In genomic region chr19:44613295-44614168, GRCh38 we compare ENCODE assay signal across 1 cellular context.
TF ChIP-seq lines count a peak whose summit lies in the region.

Gene IGSF23, plus strand, starts transcription at chr19:44613563. Its CDS starts 83 bp downstream, at chr19:44613646.

TF ChIP-seq in HepG2, 621 proteins besides CTCF, POLR2A, EP300 and RAD21 (continued from another document and continues in another):
- peak; percentile 89 for TF ChIP-seq ARID5B (CRISPR knock-in tag; IDR thresholded peaks at IDR 0.05)
- TF ChIP-seq ZMAT3 (CRISPR knock-in tag; conservative IDR thresholded peaks at IDR 0.05), result no peak
- no peak for TF ChIP-seq ELF1 (CRISPR knock-in tag; IDR thresholded peaks at IDR 0.05)
- TF ChIP-seq ZNF674 (CRISPR knock-in tag; IDR thresholded peaks at IDR 0.05; ENCODE audit: low read depth), result no peak
- TF ChIP-seq MLXIP (CRISPR knock-in tag; IDR thresholded peaks at IDR 0.05; ENCODE audit: borderline replicate concordance), result no peak
- TF ChIP-seq PRPF4 (IDR thresholded peaks at IDR 0.05; ENCODE audit: low read depth, low read length, poor library complexity, severe bottlenecking), result no peak
- peak; percentile 92 for TF ChIP-seq NR2F6 (IDR thresholded peaks at IDR 0.05)
- peak; percentile 94 for TF ChIP-seq NR2F6 (CRISPR knock-in tag; IDR thresholded peaks at IDR 0.05)
- TF ChIP-seq BHLHE40 (IDR thresholded peaks at IDR 0.05; ENCODE audit: low read length), result no peak
- no peak for TF ChIP-seq EHMT2 (IDR thresholded peaks at IDR 0.05; ENCODE audit: borderline replicate concordance, low read depth, low read length)
- TF ChIP-seq ARNT2 (CRISPR knock-in tag; IDR thresholded peaks at IDR 0.05; ENCODE audit: low read depth), result no peak
- 0 out of 2 replicates have a peak, but pooled peaks have one; percentile 77 for TF ChIP-seq ZNF230 (CRISPR knock-in tag; IDR thresholded peaks at IDR 0.05)
- TF ChIP-seq CSRNP2 (CRISPR knock-in tag; conservative IDR thresholded peaks at IDR 0.05; ENCODE audit: low read depth), result no peak
- 0 out of 2 replicates have a peak, but pooled peaks have one; percentile 22 for TF ChIP-seq HNF1A (IDR thresholded peaks at IDR 0.05; ENCODE audit: low read depth)
- peak; percentile 60; the same call in 1 of the 2 replicates for TF ChIP-seq HNF1A (CRISPR knock-in tag; IDR thresholded peaks at IDR 0.05; ENCODE audit: borderline replicate concordance)
- TF ChIP-seq SIX1 (CRISPR knock-in tag; IDR thresholded peaks at IDR 0.05; ENCODE audit: borderline replicate concordance), result no peak
- TF ChIP-seq E2F2 (CRISPR knock-in tag; IDR thresholded peaks at IDR 0.05; ENCODE audit: borderline replicate concordance), result no peak
- TF ChIP-seq THAP7 (CRISPR knock-in tag; IDR thresholded peaks at IDR 0.05), result no peak
- no peak for TF ChIP-seq NFYC (CRISPR knock-in tag; IDR thresholded peaks at IDR 0.05)
- peak; percentile 48; the same call in 1 of the 2 replicates for TF ChIP-seq ZNF556 (CRISPR knock-in tag; IDR thresholded peaks at IDR 0.05; ENCODE audit: borderline replicate concordance)
- TF ChIP-seq HOXA7 (CRISPR knock-in tag; IDR thresholded peaks at IDR 0.05), result no peak
- TF ChIP-seq HIC2 (CRISPR knock-in tag; IDR thresholded peaks at IDR 0.05; ENCODE audit: low read depth), result 0 out of 2 replicates have a peak, but pooled peaks have one; percentile 13
- no peak; the same call in 1 of the 2 replicates for TF ChIP-seq HOMEZ (CRISPR knock-in tag; IDR thresholded peaks at IDR 0.05; ENCODE audit: low read depth)
- no peak for TF ChIP-seq MTA3 (CRISPR knock-in tag; IDR thresholded peaks at IDR 0.05)
- no peak for TF ChIP-seq ZBTB25 (CRISPR knock-in tag; IDR thresholded peaks at IDR 0.05)
- no peak for TF ChIP-seq ZNF564 (CRISPR knock-in tag; IDR thresholded peaks at IDR 0.05)
- 0 out of 2 replicates have a peak, but pooled peaks have one; percentile 70 for TF ChIP-seq ZNF543 (CRISPR knock-in tag; IDR thresholded peaks at IDR 0.05)
- no peak for TF ChIP-seq U2AF2 (IDR thresholded peaks at IDR 0.05; ENCODE audit: low read depth, low read length)
- peak; percentile 93 for TF ChIP-seq ZKSCAN1 (IDR thresholded peaks at IDR 0.05; ENCODE audit: low read length)
- no peak for TF ChIP-seq NFE2L1 (CRISPR knock-in tag; IDR thresholded peaks at IDR 0.05; ENCODE audit: borderline replicate concordance)
- peak; percentile 58 for TF ChIP-seq TFDP2 (CRISPR knock-in tag; IDR thresholded peaks at IDR 0.05)
- peak; percentile 27; the same call in 1 of the 2 replicates for TF ChIP-seq SPEN (CRISPR knock-in tag; IDR thresholded peaks at IDR 0.05; ENCODE audit: low read depth)
- TF ChIP-seq JDP2 (CRISPR knock-in tag; IDR thresholded peaks at IDR 0.05; ENCODE audit: borderline replicate concordance), result no peak
- TF ChIP-seq ZFYVE20 (CRISPR knock-in tag; IDR thresholded peaks at IDR 0.05; ENCODE audit: borderline replicate concordance, low read depth), result no peak
- peak; percentile 52; the same call in 1 of the 2 replicates for TF ChIP-seq ZNF350 (CRISPR knock-in tag; IDR thresholded peaks at IDR 0.05; ENCODE audit: borderline replicate concordance, low read depth)
- no peak for TF ChIP-seq ZNF879 (CRISPR knock-in tag; IDR thresholded peaks at IDR 0.05)
- peak; percentile 71; the same call in 1 of the 2 replicates for TF ChIP-seq NR2F2 (IDR thresholded peaks at IDR 0.05; ENCODE audit: borderline replicate concordance, low read depth)
- TF ChIP-seq ZNF782 (CRISPR knock-in tag; IDR thresholded peaks at IDR 0.05; ENCODE audit: borderline replicate concordance), result peak; percentile 87; the same call in 1 of the 2 replicates
- TF ChIP-seq GFI1 (CRISPR knock-in tag; IDR thresholded peaks at IDR 0.05; ENCODE audit: borderline replicate concordance), result no peak
